In genomic region chr2:157692768-157693167, GRCh38 we compare ENCODE assay signal across 14 cellular contexts.
DNase-seq lines count a peak whose midpoint lies in the region; ATAC-seq and TF ChIP-seq lines count a peak whose summit lies in the region.
"Had no signal": no experiment of that assay in that cellular context is flagged by ENCODE, and none has a peak within 500 bp of the region (broad histone marks: within the 10 kb centered on the region; RNA-seq: fewer than 3 reads in every experiment).

No MANE protein-coding gene starts in this region.

- peaks cover 5% of the 10 kb centered on the region for H3K9me3 Mint-ChIP-seq in activated T-cell treated with anti-CD3 and anti-CD28 coated beads, Interleukin-2, amount 50 U/mL, for 4 hours
- H3K9me3 Mint-ChIP-seq: activated CD8-positive, alpha-beta T cell treated with anti-CD3 and anti-CD28 coated beads for 36 hours; activated naive CD4-positive, alpha-beta T cell treated with anti-CD3 and anti-CD28 coated beads for 36 hours had no signal

- no peak overlapping the region for H3K4me3 Mint-ChIP-seq in activated T-cell treated with anti-CD3 and anti-CD28 coated beads, Interleukin-2, amount 50 U/mL, for 4 hours
- H3K4me3 Mint-ChIP-seq: activated CD8-positive, alpha-beta T cell treated with anti-CD3 and anti-CD28 coated beads for 36 hours; activated naive CD4-positive, alpha-beta T cell treated with anti-CD3 and anti-CD28 coated beads for 36 hours had no signal

- peak; percentile 70 for ATAC-seq in SK-N-SH treated with all-trans-retinoic acid at 6 μM for 48 hours
- no peak for ATAC-seq in activated T-cell treated with anti-CD3 and anti-CD28 coated beads, Interleukin-2, amount 50 U/mL, for 4 hours
- ATAC-seq in HG03139 (IDR thresholded peaks at IDR 0.05; ENCODE audit: unreplicated experiment): no peak
- ATAC-seq: activated CD8-positive, alpha-beta T cell treated with anti-CD3 and anti-CD28 coated beads for 36 hours had no signal

- no peaks in the 10 kb centered on the region for H3K36me3 Mint-ChIP-seq in activated T-cell treated with anti-CD3 and anti-CD28 coated beads, Interleukin-2, amount 50 U/mL, for 4 hours (ENCODE audit: insufficient read depth)

- DNase-seq in NCI-H2196 (lab: John Stamatoyannopoulos, UW; ENCODE audit: unreplicated experiment) (peak; percentile 11), NCI-H2196 treated with DMSO at 0.1 percent for 48 hours (lab: John Stamatoyannopoulos, UW; ENCODE audit: unreplicated experiment) (no peak), fibroblast of the aortic adventitia (ENCODE audit: low read depth) (peak; percentile 59), stromal cell of bone marrow (ENCODE audit: low read depth) (peak; percentile 78), HT-29 (ENCODE audit: low spot score) (no peak)
- DNase-seq in activated T-cell treated with anti-CD3 and anti-CD28 coated beads, Interleukin-2, amount 50 U/mL, for 4 hours: no peak
- DNase-seq: activated CD8-positive, alpha-beta T cell treated with anti-CD3 and anti-CD28 coated beads for 36 hours; activated naive CD4-positive, alpha-beta T cell treated with anti-CD3 and anti-CD28 coated beads for 36 hours; effector CD8-positive, alpha-beta T cell; NCI-H69; stimulated activated naive CD4-positive, alpha-beta T cell treated with Interleukin-2 at 50 U/mL for 16 hours; T-helper 1 cell had no signal

- H3K27me3 Mint-ChIP-seq in activated T-cell treated with anti-CD3 and anti-CD28 coated beads, Interleukin-2, amount 50 U/mL, for 4 hours (ENCODE audit: low read depth): no peaks in the 10 kb centered on the region
- H3K27me3 Mint-ChIP-seq: activated CD8-positive, alpha-beta T cell treated with anti-CD3 and anti-CD28 coated beads for 36 hours had no signal

- no peak for TF ChIP-seq CTCF in fibroblast of the aortic adventitia (IDR thresholded peaks at IDR 0.05; ENCODE audit: insufficient read depth, low read length)

- H3K4me1 Mint-ChIP-seq in activated T-cell treated with anti-CD3 and anti-CD28 coated beads, Interleukin-2, amount 50 U/mL, for 4 hours (ENCODE audit: low read depth): no peaks in the 10 kb centered on the region

- no peak overlapping the region for H3K4me3 ChIP-seq in fibroblast of the aortic adventitia (ENCODE audit: low read depth, low read length)

TF ChIP-seq in SK-N-SH treated with all-trans-retinoic acid at 6 μM for 48 hours, 23 proteins besides CTCF, POLR2A, EP300 and RAD21:
- no peak for TF ChIP-seq GLIS3 (CRISPR knock-in tag; IDR thresholded peaks at IDR 0.05)
- TF ChIP-seq TOX (CRISPR knock-in tag; IDR thresholded peaks at IDR 0.05; ENCODE audit: borderline replicate concordance): no peak
- no peak for TF ChIP-seq ZNF8 (CRISPR knock-in tag; IDR thresholded peaks at IDR 0.05)
- TF ChIP-seq CSDC2 (CRISPR knock-in tag; IDR thresholded peaks at IDR 0.05): no peak
- no peak for TF ChIP-seq PATZ1 (CRISPR knock-in tag; IDR thresholded peaks at IDR 0.05; ENCODE audit: borderline replicate concordance)
- TF ChIP-seq PPARA (CRISPR knock-in tag; IDR thresholded peaks at IDR 0.05; ENCODE audit: borderline replicate concordance): no peak
- TF ChIP-seq ZFP3 (CRISPR knock-in tag; IDR thresholded peaks at IDR 0.05): no peak
- no peak for TF ChIP-seq ZC3H10 (CRISPR knock-in tag; IDR thresholded peaks at IDR 0.05)
- no peak for TF ChIP-seq ZFP30 (CRISPR knock-in tag; IDR thresholded peaks at IDR 0.05)
- no peak for TF ChIP-seq BACH2 (CRISPR knock-in tag; IDR thresholded peaks at IDR 0.05; ENCODE audit: borderline replicate concordance)
- no peak for TF ChIP-seq ISL1 (CRISPR knock-in tag; IDR thresholded peaks at IDR 0.05)
- TF ChIP-seq TSHZ2 (CRISPR knock-in tag; IDR thresholded peaks at IDR 0.05): no peak
- TF ChIP-seq POU6F1 (CRISPR knock-in tag; IDR thresholded peaks at IDR 0.05; ENCODE audit: borderline replicate concordance, low read depth): no peak
- no peak for TF ChIP-seq CREB5 (CRISPR knock-in tag; IDR thresholded peaks at IDR 0.05; ENCODE audit: low read depth)
- TF ChIP-seq ARNTL (CRISPR knock-in tag; IDR thresholded peaks at IDR 0.05; ENCODE audit: borderline replicate concordance, low read depth): no peak
- no peak for TF ChIP-seq TCF4 (CRISPR knock-in tag; IDR thresholded peaks at IDR 0.05; ENCODE audit: borderline replicate concordance)

Comparison
In these comparisons a context has a peak if more than half of its experiments do, and no peak if none do; other contexts are left out.
1. DNase-seq: peak in NCI-H2196 (single experiment), fibroblast of the aortic adventitia (single experiment) and stromal cell of bone marrow (single experiment); none in NCI-H2196 treated with DMSO at 0.1 percent for 48 hours (single experiment), activated T-cell treated with anti-CD3 and anti-CD28 coated beads, Interleukin-2, amount 50 U/mL, for 4 hours (single experiment) and HT-29 (single experiment).